In the genomic region with DNA sequence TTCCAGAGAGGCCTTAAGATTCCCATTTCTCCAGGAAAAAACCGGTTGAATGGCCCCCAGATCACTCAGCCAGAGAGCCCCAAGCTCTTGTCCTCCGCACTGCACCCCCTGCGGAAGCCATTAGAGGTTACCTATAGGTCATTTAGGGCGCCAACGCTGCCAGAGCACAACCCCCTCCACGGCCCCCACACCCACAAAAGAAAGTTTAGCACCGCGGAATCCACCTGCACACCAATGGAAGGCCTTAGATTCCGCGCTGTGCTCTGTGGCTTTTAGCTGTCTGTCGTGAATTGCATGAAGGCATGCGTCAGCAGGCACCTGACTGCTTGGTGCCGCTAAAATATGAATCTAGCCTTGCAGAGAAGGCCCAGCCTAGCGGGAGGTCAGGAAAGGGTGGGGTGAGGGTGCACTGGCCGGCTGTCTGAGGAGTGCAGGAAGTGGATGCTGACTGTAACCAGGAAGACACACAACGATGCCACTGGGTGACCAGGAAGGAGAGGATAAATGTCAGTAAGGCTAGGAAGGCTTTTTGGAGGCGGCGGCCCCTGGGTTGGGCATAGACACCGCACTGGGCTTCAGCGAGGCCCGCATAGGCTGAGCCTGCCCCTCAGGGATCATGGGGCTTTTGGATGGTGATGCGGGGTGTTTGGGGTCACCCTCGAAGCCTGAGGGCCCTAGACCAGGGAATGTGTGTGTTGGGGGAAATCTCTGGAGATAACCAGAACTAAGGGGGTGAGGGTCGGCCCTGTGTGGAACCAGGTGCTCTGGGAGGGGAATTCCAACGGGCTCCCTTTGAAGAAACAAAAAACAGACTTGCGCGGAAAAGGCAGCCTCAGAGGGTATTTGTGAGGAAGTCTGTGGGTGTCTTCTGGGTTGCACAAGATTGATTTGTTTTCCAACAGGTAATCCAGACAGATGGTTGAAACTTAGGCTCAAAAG, we compare ENCODE assay signal across 1 cellular context.
TF ChIP-seq lines count a peak whose summit lies in the region.

No MANE protein-coding gene starts in this region.

TF ChIP-seq in H1, 55 proteins besides CTCF, POLR2A, EP300 and RAD21 (continued from another document):
- no peak for TF ChIP-seq RBBP5 (IDR thresholded peaks at IDR 0.05; ENCODE audit: borderline replicate concordance, low read depth, low read length)
- TF ChIP-seq ZNF274 (IDR thresholded peaks at IDR 0.05; ENCODE audit: borderline replicate concordance, extremely low read depth, low read length), result no peak
- TF ChIP-seq NRF1 (IDR thresholded peaks at IDR 0.05; ENCODE audit: low read depth, low read length), result no peak
- no peak for TF ChIP-seq EGR1 (IDR thresholded peaks at IDR 0.05; ENCODE audit: borderline replicate concordance, low read depth, low read length)
- no peak for TF ChIP-seq KDM1A (IDR thresholded peaks at IDR 0.05; ENCODE audit: borderline replicate concordance, low read length)
- TF ChIP-seq, protein P1, sequence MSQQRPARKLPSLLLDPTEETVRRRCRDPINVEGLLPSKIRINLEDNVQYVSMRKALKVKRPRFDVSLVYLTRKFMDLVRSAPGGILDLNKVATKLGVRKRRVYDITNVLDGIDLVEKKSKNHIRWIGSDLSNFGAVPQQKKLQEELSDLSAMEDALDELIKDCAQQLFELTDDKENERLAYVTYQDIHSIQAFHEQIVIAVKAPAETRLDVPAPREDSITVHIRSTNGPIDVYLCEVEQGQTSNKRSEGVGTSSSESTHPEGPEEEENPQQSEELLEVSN (IDR thresholded peaks at IDR 0.05), result peak; percentile 55; the same call in 1 of the 2 replicates
- TF ChIP-seq ASH2L (IDR thresholded peaks at IDR 0.05; ENCODE audit: low read length), result no peak
